21 cellular contexts compared by ENCODE assay signal in genomic region chr22:19129871-19130270, GRCh38. TPM values are rescaled to one million over a fixed set of nuclear protein-coding genes. Genes with fewer than 3 reads are reported as not detected.
DNase-seq lines count a peak whose midpoint lies in the region; ATAC-seq, FAIRE-seq and TF ChIP-seq lines count a peak whose summit lies in the region.
"Had no signal": no experiment of that assay in that cellular context is flagged by ENCODE, and none has a peak within 500 bp of the region (broad histone marks: within the 10 kb centered on the region; RNA-seq: fewer than 3 reads in every experiment).

No MANE protein-coding gene starts in this region.

- no peaks in the 10 kb centered on the region for H3K79me2 ChIP-seq in keratinocyte (ENCODE audit: control insufficient read depth, insufficient read depth, low read length)

- H3K9me3 Mint-ChIP-seq in activated naive CD4-positive, alpha-beta T cell treated with anti-CD3 and anti-CD28 coated beads, Interleukin-2, amount 50 U/mL, for 72 hours, result no peaks in the 10 kb centered on the region

- peaks cover 7% of the 10 kb centered on the region for H3K36me3 ChIP-seq in bronchial epithelial cell (ENCODE audit: control insufficient read depth, insufficient read depth, low read length)
- peaks cover 17% of the 10 kb centered on the region in 2 experiments for H3K36me3 ChIP-seq in keratinocyte (ENCODE audit: control insufficient read depth in 2 of 2, extremely low read depth in 1 of 2, insufficient read depth in 2 of 2, low read length in 2 of 2)

- H3K36me3 Mint-ChIP-seq in activated naive CD4-positive, alpha-beta T cell treated with anti-CD3 and anti-CD28 coated beads, Interleukin-2, amount 50 U/mL, for 72 hours, result no peaks in the 10 kb centered on the region

- TF ChIP-seq CTCF in bronchial epithelial cell (IDR thresholded peaks at IDR 0.05; ENCODE audit: insufficient read depth, low read length, severe bottlenecking) (no peak), keratinocyte (optimal IDR thresholded peaks at IDR 0.05 in 1 of 3, IDR thresholded peaks at IDR 0.05 in 1 of 3, conservative IDR thresholded peaks at IDR 0.05 in 1 of 3; ENCODE audit: extremely low read depth in 1 of 3, insufficient read depth in 2 of 3, low read length in 3 of 3) (no peak)

- no peaks in the 10 kb centered on the region for H3K9me3 ChIP-seq in keratinocyte (ENCODE audit: control insufficient read depth, low read depth, low read length)
- H3K9me3 ChIP-seq: A549, HAP-1 had no signal

- H3K4me1 ChIP-seq in keratinocyte (ENCODE audit: control insufficient read depth, extremely low read depth, insufficient read depth, low read length), result peaks cover 19% of the 10 kb centered on the region
- H3K4me1 ChIP-seq: A549, HAP-1 had no signal

- no peak for FAIRE-seq in bronchial epithelial cell (lab: Jason Lieb, UNC)
- peak; percentile 74 for FAIRE-seq in keratinocyte (lab: Jason Lieb, UNC)
- FAIRE-seq: A549, GM12878, HepG2 had no signal

- no peaks in the 10 kb centered on the region for H4K20me1 ChIP-seq in keratinocyte (ENCODE audit: control insufficient read depth, extremely low read depth, insufficient read depth, low read length)

- H3K4me3 ChIP-seq in bronchial epithelial cell (ENCODE audit: low read depth, low read length) (no peak overlapping the region), keratinocyte (ENCODE audit: control insufficient read depth in 2 of 3, extremely low read depth in 1 of 3, insufficient read depth in 2 of 3, low read depth in 1 of 3, low read length in 3 of 3) (no peak overlapping the region)
- H3K4me3 ChIP-seq: A549, GM12878, HAP-1 had no signal

- no peak for ATAC-seq in activated naive CD4-positive, alpha-beta T cell treated with anti-CD3 and anti-CD28 coated beads, Interleukin-2, amount 50 U/mL, for 72 hours
- ATAC-seq: A549, GM12878, HepG2 had no signal

- no peak for DNase-seq in activated naive CD4-positive, alpha-beta T cell treated with anti-CD3 and anti-CD28 coated beads, Interleukin-2, amount 50 U/mL, for 72 hours (ENCODE audit: low spot score in 2 of 2)
- DNase-seq in activated naive CD4-positive, alpha-beta T cell treated with anti-CD3 and anti-CD28 coated beads, Interleukin-2, amount 50 U/mL, for 16 hours, result no peak
- peak; percentile 81 for DNase-seq in bronchial epithelial cell (ENCODE audit: low read depth)
- DNase-seq in keratinocyte (ENCODE audit: low read depth, low spot score), result no peak
- DNase-seq in ureter (ENCODE audit: low spot score), result peak; percentile 71
- no peak for DNase-seq in DMS79 (lab: John Stamatoyannopoulos, UW)
- DNase-seq in COR-L47 (lab: John Stamatoyannopoulos, UW), result no peak
- no peak for DNase-seq in stimulated activated CD4-positive, alpha-beta T cell treated with anti-CD3 and anti-CD28 coated beads, Interleukin-15, amount 100 ng/mL, for 24 hours
- DNase-seq: MM.1S; NCI-H2029; NCI-H226; NCI-H526 treated with DMSO at 0.1 percent for 48 hours; NK-92 treated with Interleukin-12 subunit alpha and Interleukin-12 subunit beta, amount 100 ng/mL, for 24 hours; OCI-M1; RPMI8226 had no signal

- H3K27ac ChIP-seq in keratinocyte (ENCODE audit: control insufficient read depth, insufficient read depth, low read length), result peak overlapping the region; percentile 45
- H3K27ac ChIP-seq: A549 had no signal

- dilution Hi-C loops in keratinocyte (cut with MboI; ENCODE audit: extremely low pct_ligation_motif_present, low sequenced_read_pairs), result no loop called here

- peak overlapping the region; percentile 7 to 81 for H3K27ac Mint-ChIP-seq in activated naive CD4-positive, alpha-beta T cell treated with anti-CD3 and anti-CD28 coated beads, Interleukin-2, amount 50 U/mL, for 72 hours
- H3K27ac Mint-ChIP-seq: CD14-positive monocyte had no signal

- H3K9me1 ChIP-seq in keratinocyte (ENCODE audit: control insufficient read depth, extremely low read depth, insufficient read depth, low read length), result peaks cover 3% of the 10 kb centered on the region

- H2AFZ ChIP-seq in keratinocyte (ENCODE audit: control insufficient read depth, low read length), result no peak overlapping the region

- peak overlapping the region; percentile 41 for H3K4me2 ChIP-seq in keratinocyte (ENCODE audit: control insufficient read depth, extremely low read depth, insufficient read depth, low read depth, low read length)
- H3K4me2 ChIP-seq: A549 had no signal

- peak overlapping the region; percentile 22 for H3K9ac ChIP-seq in keratinocyte (ENCODE audit: control insufficient read depth, extremely low read depth, insufficient read depth, low read length)

- H3K27me3 ChIP-seq in bronchial epithelial cell (ENCODE audit: control insufficient read depth, insufficient read depth, low read length), result no peaks in the 10 kb centered on the region
- no peaks in the 10 kb centered on the region for H3K27me3 ChIP-seq in keratinocyte (ENCODE audit: control insufficient read depth, extremely low read depth, insufficient read depth, low read length)

RNA-seq across cellular contexts. Expression of gene TSSK2, which starts 1.2 kb away (rescaled TPM):
- not detected for total RNA-seq in activated naive CD4-positive, alpha-beta T cell treated with anti-CD3 and anti-CD28 coated beads, Interleukin-2, amount 50 U/mL, for 72 hours
- total RNA-seq in bronchial epithelial cell (not detected in 2 replicates), ureter (not detected)
- polyA plus RNA-seq in keratinocyte, result not detected in 3 replicates
- polyA plus RNA-seq in keratinocyte (2011; ENCODE audit: low read depth), result not detected
- polyA plus RNA-seq in keratinocyte (2011; cell fraction: cytosol; rRNA removed), result not detected in 2 replicates
- polyA plus RNA-seq in keratinocyte (2011; cell fraction: nucleus; rRNA removed), result not detected in 2 replicates
- not detected in 2 replicates for polyA plus RNA-seq in keratinocyte (2012; ENCODE audit: low replicate concordance)
- polyA minus RNA-seq in keratinocyte, result not detected in 3 replicates
- not detected for polyA minus RNA-seq in keratinocyte (2011; cell fraction: cytosol; rRNA and poly(A)+ RNA removed)
- polyA minus RNA-seq in keratinocyte (2011; cell fraction: nucleus; rRNA and poly(A)+ RNA removed), result not detected in 2 replicates
- total RNA-seq: G401, HepG2 had no signal
- polyA plus RNA-seq: A549, CD14-positive monocyte, HepG2 had no signal

RNA-seq across cellular contexts. Expression of gene DGCR2, which starts 7.7 kb away (rescaled TPM):
- total RNA-seq in activated naive CD4-positive, alpha-beta T cell treated with anti-CD3 and anti-CD28 coated beads, Interleukin-2, amount 50 U/mL, for 72 hours, result 10 to 100 TPM in 1 of 2 donors, 1 to 10 TPM in 1; 9.5 to 23.6 TPM
- total RNA-seq in bronchial epithelial cell (50.0 and 60.7 TPM in 2 replicates), ureter (68.7 TPM)
- 23.2 to 67.6 TPM (median 34.1 TPM) in 3 replicates for polyA plus RNA-seq in keratinocyte
- 16.6 TPM for polyA plus RNA-seq in keratinocyte (2011; ENCODE audit: low read depth)
- 24.9 and 27.7 TPM in 2 replicates for polyA plus RNA-seq in keratinocyte (2011; cell fraction: cytosol; rRNA removed)
- polyA plus RNA-seq in keratinocyte (2011; cell fraction: nucleus; rRNA removed), result 124 and 131 TPM in 2 replicates
- polyA plus RNA-seq in keratinocyte (2012; ENCODE audit: low replicate concordance), result 49.5 and 56.8 TPM in 2 replicates
- 60.2 to 164 TPM (median 66.0 TPM) in 3 replicates for polyA minus RNA-seq in keratinocyte
- 57.0 TPM for polyA minus RNA-seq in keratinocyte (2011; cell fraction: cytosol; rRNA and poly(A)+ RNA removed)
- 105 and 156 TPM in 2 replicates for polyA minus RNA-seq in keratinocyte (2011; cell fraction: nucleus; rRNA and poly(A)+ RNA removed)

RNA-seq across cellular contexts. Expression of gene ESS2, which starts 14.6 kb away (rescaled TPM):
- 10 to 100 TPM; 16.5 to 21.5 TPM for total RNA-seq in activated naive CD4-positive, alpha-beta T cell treated with anti-CD3 and anti-CD28 coated beads, Interleukin-2, amount 50 U/mL, for 72 hours
- total RNA-seq in bronchial epithelial cell (6.9 and 12.9 TPM in 2 replicates), ureter (14.6 TPM)
- 10.0 to 16.5 TPM (median 10.7 TPM) in 3 replicates for polyA plus RNA-seq in keratinocyte
- 8.0 TPM for polyA plus RNA-seq in keratinocyte (2011; ENCODE audit: low read depth)
- polyA plus RNA-seq in keratinocyte (2011; cell fraction: cytosol; rRNA removed), result 6.2 and 13.5 TPM in 2 replicates
- polyA plus RNA-seq in keratinocyte (2011; cell fraction: nucleus; rRNA removed), result 13.5 and 17.6 TPM in 2 replicates
- polyA plus RNA-seq in keratinocyte (2012; ENCODE audit: low replicate concordance), result 13.4 and 13.5 TPM in 2 replicates
- 3.6 to 8.2 TPM (median 6.0 TPM) in 3 replicates for polyA minus RNA-seq in keratinocyte
- polyA minus RNA-seq in keratinocyte (2011; cell fraction: cytosol; rRNA and poly(A)+ RNA removed), result 9.8 TPM
- 4.6 and 8.5 TPM in 2 replicates for polyA minus RNA-seq in keratinocyte (2011; cell fraction: nucleus; rRNA and poly(A)+ RNA removed)

RNA-seq across cellular contexts. Expression of gene GSC2, which starts 20.2 kb away (rescaled TPM):
- not detected for total RNA-seq in activated naive CD4-positive, alpha-beta T cell treated with anti-CD3 and anti-CD28 coated beads, Interleukin-2, amount 50 U/mL, for 72 hours
- total RNA-seq in bronchial epithelial cell (not detected in 2 replicates), ureter (not detected)
- not detected in 3 replicates for polyA plus RNA-seq in keratinocyte
- not detected for polyA plus RNA-seq in keratinocyte (2011; ENCODE audit: low read depth)
- polyA plus RNA-seq in keratinocyte (2011; cell fraction: cytosol; rRNA removed), result not detected in 2 replicates
- not detected in 2 replicates for polyA plus RNA-seq in keratinocyte (2011; cell fraction: nucleus; rRNA removed)
- not detected in 2 replicates for polyA plus RNA-seq in keratinocyte (2012; ENCODE audit: low replicate concordance)
- not detected in 3 replicates for polyA minus RNA-seq in keratinocyte
- polyA minus RNA-seq in keratinocyte (2011; cell fraction: cytosol; rRNA and poly(A)+ RNA removed), result not detected
- not detected in 2 replicates for polyA minus RNA-seq in keratinocyte (2011; cell fraction: nucleus; rRNA and poly(A)+ RNA removed)
- total RNA-seq: GM12878, HepG2 had no signal
- polyA plus RNA-seq: A549, CD14-positive monocyte, GM12878, HepG2 had no signal

RNA-seq across cellular contexts. Expression of gene SLC25A1, which starts 48.7 kb away (rescaled TPM):
- 10 to 100 TPM; 59.1 to 61.3 TPM for total RNA-seq in activated naive CD4-positive, alpha-beta T cell treated with anti-CD3 and anti-CD28 coated beads, Interleukin-2, amount 50 U/mL, for 72 hours
- total RNA-seq in bronchial epithelial cell, result 62.3 and 71.6 TPM in 2 replicates
- polyA plus RNA-seq in keratinocyte, result 27.7 to 61.6 TPM (median 37.2 TPM) in 3 replicates
- 11.9 TPM for polyA plus RNA-seq in keratinocyte (2011; ENCODE audit: low read depth)
- polyA plus RNA-seq in keratinocyte (2011; cell fraction: cytosol; rRNA removed), result 36.3 and 86.3 TPM in 2 replicates
- polyA plus RNA-seq in keratinocyte (2011; cell fraction: nucleus; rRNA removed), result 35.0 and 40.1 TPM in 2 replicates
- 46.2 and 108 TPM in 2 replicates for polyA plus RNA-seq in keratinocyte (2012; ENCODE audit: low replicate concordance)
- 41.3 to 114 TPM (median 57.3 TPM) in 3 replicates for polyA minus RNA-seq in keratinocyte
- polyA minus RNA-seq in keratinocyte (2011; cell fraction: cytosol; rRNA and poly(A)+ RNA removed), result 133 TPM
- 14.7 and 18.0 TPM in 2 replicates for polyA minus RNA-seq in keratinocyte (2011; cell fraction: nucleus; rRNA and poly(A)+ RNA removed)
- 69.9 TPM for total RNA-seq in ureter

Comparison
In these comparisons a context has a peak if more than half of its experiments do, and no peak if none do; other contexts are left out.
1. DNase-seq: peak in bronchial epithelial cell (single experiment) and ureter (single experiment); none in activated naive CD4-positive, alpha-beta T cell treated with anti-CD3 and anti-CD28 coated beads, Interleukin-2, amount 50 U/mL, for 72 hours (0 of 2), activated naive CD4-positive, alpha-beta T cell treated with anti-CD3 and anti-CD28 coated beads, Interleukin-2, amount 50 U/mL, for 16 hours (single experiment), keratinocyte (single experiment), DMS79 (single experiment), COR-L47 (single experiment) and stimulated activated CD4-positive, alpha-beta T cell treated with anti-CD3 and anti-CD28 coated beads, Interleukin-15, amount 100 ng/mL, for 24 hours (single experiment).